ENCODE assay signal across 1 cellular context in genomic region chr21:45989355-45990048, GRCh38.
TF ChIP-seq lines count a peak whose summit lies in the region.

No MANE protein-coding gene starts in this region.

TF ChIP-seq in H1, 55 proteins besides CTCF, POLR2A, EP300 and RAD21:
- TF ChIP-seq RBBP5 (IDR thresholded peaks at IDR 0.05; ENCODE audit: borderline replicate concordance, low read depth, low read length) (no peak), SP2 (IDR thresholded peaks at IDR 0.05; ENCODE audit: low read length) (no peak), SIRT6 (IDR thresholded peaks at IDR 0.05; ENCODE audit: low read length) (no peak), KDM5A (IDR thresholded peaks at IDR 0.05; ENCODE audit: low read length) (no peak), RFX5 (IDR thresholded peaks at IDR 0.05; ENCODE audit: borderline replicate concordance, low read depth, low read length) (no peak), GTF2F1 (IDR thresholded peaks at IDR 0.05; ENCODE audit: borderline replicate concordance, low read depth, low read length) (no peak), TCF12 (IDR thresholded peaks at IDR 0.05; ENCODE audit: low read depth, low read length) (no peak), KDM1A (IDR thresholded peaks at IDR 0.05; ENCODE audit: borderline replicate concordance, low read length) (no peak), NANOG (IDR thresholded peaks at IDR 0.05; ENCODE audit: insufficient read depth, low read depth, low read length, poor library complexity, severe bottlenecking) (no peak), E2F6 (IDR thresholded peaks at IDR 0.05) (no peak), CHD7 (IDR thresholded peaks at IDR 0.05; ENCODE audit: insufficient replicate concordance, low read length) (no peak)
